Comparison of ENCODE assay signal across 17 cellular contexts in genomic region chr3:154862265-154862664, GRCh38.
DNase-seq lines count a peak whose midpoint lies in the region; ATAC-seq and TF ChIP-seq lines count a peak whose summit lies in the region.
"Had no signal": no experiment of that assay in that cellular context is flagged by ENCODE, and none has a peak within 500 bp of the region (broad histone marks: within the 10 kb centered on the region; RNA-seq: fewer than 3 reads in every experiment).

No MANE protein-coding gene starts in this region.

- H3K9ac ChIP-seq in OCI-LY1 (ENCODE audit: low read length) (peak overlapping the region; percentile 47), colonic mucosa (ENCODE audit: low read depth in 2 of 2, low read length in 2 of 2) (no peak overlapping the region)

- TF ChIP-seq CTCF in OCI-LY1 (IDR thresholded peaks at IDR 0.05; ENCODE audit: low read length) (no peak), colonic mucosa (IDR thresholded peaks at IDR 0.05) (no peak)

- H3K4me2 ChIP-seq in OCI-LY1 (ENCODE audit: low read length) = peak overlapping the region; percentile 47
- H3K4me2 ChIP-seq: hepatocyte, PC-9 had no signal

- H3K27me3 ChIP-seq in OCI-LY1 (ENCODE audit: insufficient read depth, low read length) (no peaks in the 10 kb centered on the region), colonic mucosa (no peaks in the 10 kb centered on the region)
- H3K27me3 ChIP-seq: ascending aorta, hepatocyte had no signal

- H3K9me3 ChIP-seq in OCI-LY1 (ENCODE audit: low read length) = no peaks in the 10 kb centered on the region
- no peaks in the 10 kb centered on the region for H3K9me3 ChIP-seq in colonic mucosa
- H3K9me3 ChIP-seq: ascending aorta, lower lobe of right lung, thoracic aorta had no signal

- no peak overlapping the region for H3K27ac Mint-ChIP-seq in stimulated activated memory B cell treated with anti-CD40 and anti-IgM and Interleukin-4, amounts not matched to agents 10 μg/mL and 1 μg/mL and 100 μg/mL, for 72 hours
- H3K27ac Mint-ChIP-seq in stimulated activated naive CD8-positive, alpha-beta T cell treated with anti-CD3 and anti-CD28 coated beads, Interleukin-15, amount 100 ng/mL, for 72 hours = no peak overlapping the region
- H3K27ac Mint-ChIP-seq: activated CD4-positive, alpha-beta T cell treated with anti-CD3 and anti-CD28 coated beads, Interleukin-2, amount 10 ng/mL, durations not matched to agents 24 days and 14 days; activated T-helper 1 cell treated with anti-CD3 and anti-CD28 coated beads, Interleukin-12 subunit alpha, Interleukin-12 subunit beta, Interleukin-2, Interleukin-4 antibody, amounts not matched to agents 30 ng/mL and 10 ng/mL and 1 ng/mL, durations not matched to agents 14 hours and 24 hours and 36 hours had no signal

- H3K9me3 Mint-ChIP-seq in stimulated activated memory B cell treated with anti-CD40 and anti-IgM and Interleukin-4, amounts not matched to agents 10 μg/mL and 1 μg/mL and 100 μg/mL, for 72 hours = peaks cover 2% of the 10 kb centered on the region
- H3K9me3 Mint-ChIP-seq in stimulated activated naive CD8-positive, alpha-beta T cell treated with anti-CD3 and anti-CD28 coated beads, Interleukin-15, amount 100 ng/mL, for 72 hours = no peaks in the 10 kb centered on the region
- H3K9me3 Mint-ChIP-seq: activated CD4-positive, alpha-beta T cell treated with anti-CD3 and anti-CD28 coated beads, Interleukin-2, amount 10 ng/mL, durations not matched to agents 24 days and 14 days; activated T-helper 1 cell treated with anti-CD3 and anti-CD28 coated beads, Interleukin-12 subunit alpha, Interleukin-12 subunit beta, Interleukin-2, Interleukin-4 antibody, amounts not matched to agents 30 ng/mL and 10 ng/mL and 1 ng/mL, durations not matched to agents 14 hours and 24 hours and 36 hours had no signal

- no peaks in the 10 kb centered on the region for H3K9me2 ChIP-seq in OCI-LY1 (ENCODE audit: low read depth, low read length)

- peak overlapping the region; percentile 94 for H3K27ac ChIP-seq in OCI-LY1 (ENCODE audit: low read depth, low read length, poor library complexity, severe bottlenecking)
- H3K27ac ChIP-seq in colonic mucosa = no peak overlapping the region
- H3K27ac ChIP-seq: ascending aorta, hepatocyte, HL-60, lower lobe of right lung, PC-9, thoracic aorta had no signal

- H3K4me1 ChIP-seq in OCI-LY1 (ENCODE audit: insufficient read depth, low read length, severe bottlenecking) (peaks cover 49% of the 10 kb centered on the region), colonic mucosa (no peaks in the 10 kb centered on the region)
- H3K4me1 ChIP-seq: ascending aorta, lower lobe of right lung had no signal

- no peaks in the 10 kb centered on the region for H3K36me3 ChIP-seq in OCI-LY1 (ENCODE audit: insufficient read depth, low read length)
- no peaks in the 10 kb centered on the region for H3K36me3 ChIP-seq in colonic mucosa
- H3K36me3 ChIP-seq: ascending aorta, lower lobe of right lung, thoracic aorta had no signal

- ATAC-seq in GM19351 (IDR thresholded peaks at IDR 0.05; ENCODE audit: unreplicated experiment) = peak; percentile 67
- ATAC-seq in stimulated activated memory B cell treated with anti-CD40 and anti-IgM and Interleukin-4, amounts not matched to agents 10 μg/mL and 1 μg/mL and 100 μg/mL, for 72 hours = peak; percentile 41
- no peak for ATAC-seq in stimulated activated naive CD8-positive, alpha-beta T cell treated with anti-CD3 and anti-CD28 coated beads, Interleukin-15, amount 100 ng/mL, for 72 hours

- peak overlapping the region; percentile 22 for H2AFZ ChIP-seq in OCI-LY1 (ENCODE audit: low read length)
- H2AFZ ChIP-seq: hepatocyte, PC-9 had no signal

- H3K4me3 ChIP-seq in OCI-LY1 (ENCODE audit: low read depth, low read length, poor library complexity, severe bottlenecking) (peak overlapping the region; percentile 4), colonic mucosa (no peak overlapping the region)
- H3K4me3 ChIP-seq: ascending aorta, hepatocyte, lower lobe of right lung, PC-9, thoracic aorta had no signal

- no peaks in the 10 kb centered on the region for H3K36me3 Mint-ChIP-seq in stimulated activated memory B cell treated with anti-CD40 and anti-IgM and Interleukin-4, amounts not matched to agents 10 μg/mL and 1 μg/mL and 100 μg/mL, for 72 hours

- DNase-seq in fibroblast of peridontal ligament (ENCODE audit: extremely low read depth) = peak; percentile 79
- DNase-seq in stimulated activated naive CD4-positive, alpha-beta T cell (lab: John Stamatoyannopoulos, UW) = no peak
- DNase-seq in colonic mucosa = no peak
- DNase-seq in stimulated activated naive CD8-positive, alpha-beta T cell treated with anti-CD3 and anti-CD28 coated beads, Interleukin-15, amount 100 ng/mL, for 72 hours = no peak
- no peak for DNase-seq in SKM-1 treated with dmso at 0.1 percent for 144 hours (lab: John Stamatoyannopoulos, UW; ENCODE audit: unreplicated experiment)
- DNase-seq: activated CD4-positive, alpha-beta T cell treated with anti-CD3 and anti-CD28 coated beads, Interleukin-2, amount 10 ng/mL, durations not matched to agents 24 days and 14 days; lower lobe of right lung; PC-9; T-helper 2 cell had no signal

- H3K4me3 Mint-ChIP-seq in stimulated activated memory B cell treated with anti-CD40 and anti-IgM and Interleukin-4, amounts not matched to agents 10 μg/mL and 1 μg/mL and 100 μg/mL, for 72 hours = no peak overlapping the region
- no peak overlapping the region for H3K4me3 Mint-ChIP-seq in stimulated activated naive CD8-positive, alpha-beta T cell treated with anti-CD3 and anti-CD28 coated beads, Interleukin-15, amount 100 ng/mL, for 72 hours
- H3K4me3 Mint-ChIP-seq: activated CD4-positive, alpha-beta T cell treated with anti-CD3 and anti-CD28 coated beads, Interleukin-2, amount 10 ng/mL, durations not matched to agents 24 days and 14 days; activated T-helper 1 cell treated with anti-CD3 and anti-CD28 coated beads, Interleukin-12 subunit alpha, Interleukin-12 subunit beta, Interleukin-2, Interleukin-4 antibody, amounts not matched to agents 30 ng/mL and 10 ng/mL and 1 ng/mL, durations not matched to agents 14 hours and 24 hours and 36 hours had no signal

- no peaks in the 10 kb centered on the region for H3K79me2 ChIP-seq in OCI-LY1 (ENCODE audit: insufficient read depth, low read length)
- H3K79me2 ChIP-seq: hepatocyte had no signal

- H4K20me1 ChIP-seq in OCI-LY1 (ENCODE audit: insufficient read depth, low read length) = no peaks in the 10 kb centered on the region

- intact Hi-C loops in colonic mucosa (cut with DNase I) = no loop called here

- no peaks in the 10 kb centered on the region for H3F3A ChIP-seq in OCI-LY1 (ENCODE audit: insufficient read depth, low read length)

- H3K4me1 Mint-ChIP-seq in stimulated activated memory B cell treated with anti-CD40 and anti-IgM and Interleukin-4, amounts not matched to agents 10 μg/mL and 1 μg/mL and 100 μg/mL, for 72 hours = peaks cover 4% of the 10 kb centered on the region
- H3K4me1 Mint-ChIP-seq in stimulated activated naive CD8-positive, alpha-beta T cell treated with anti-CD3 and anti-CD28 coated beads, Interleukin-15, amount 100 ng/mL, for 72 hours = no peaks in the 10 kb centered on the region
- H3K4me1 Mint-ChIP-seq: activated CD4-positive, alpha-beta T cell treated with anti-CD3 and anti-CD28 coated beads, Interleukin-2, amount 10 ng/mL, durations not matched to agents 24 days and 14 days had no signal

- no peaks in the 10 kb centered on the region for H3K27me3 Mint-ChIP-seq in stimulated activated memory B cell treated with anti-CD40 and anti-IgM and Interleukin-4, amounts not matched to agents 10 μg/mL and 1 μg/mL and 100 μg/mL, for 72 hours
- H3K27me3 Mint-ChIP-seq in stimulated activated naive CD8-positive, alpha-beta T cell treated with anti-CD3 and anti-CD28 coated beads, Interleukin-15, amount 100 ng/mL, for 72 hours = no peaks in the 10 kb centered on the region
- H3K27me3 Mint-ChIP-seq: activated CD4-positive, alpha-beta T cell treated with anti-CD3 and anti-CD28 coated beads, Interleukin-2, amount 10 ng/mL, durations not matched to agents 24 days and 14 days had no signal
